In genomic region chr3:42847731-42848130, GRCh38 we compare ENCODE assay signal across 11 cellular contexts. TPM values are rescaled to one million over a fixed set of nuclear protein-coding genes. Genes with fewer than 3 reads are reported as not detected.
DNase-seq lines count a peak whose midpoint lies in the region; ATAC-seq and TF ChIP-seq lines count a peak whose summit lies in the region.
"Had no signal": no experiment of that assay in that cellular context is flagged by ENCODE, and none has a peak within 500 bp of the region (broad histone marks: within the 10 kb centered on the region; RNA-seq: fewer than 3 reads in every experiment).

No MANE protein-coding gene starts in this region.

- H3K27me3 ChIP-seq in GM23338 (ENCODE audit: insufficient read depth) (no peaks in the 10 kb centered on the region), skeletal muscle tissue (ENCODE audit: control insufficient read depth in 3 of 3, insufficient read depth in 3 of 3, low read length in 3 of 3) (no peaks in the 10 kb centered on the region)
- H3K27me3 ChIP-seq: SJCRH30 had no signal

- ATAC-seq in GM23338 = peak; percentile 54
- ATAC-seq in WTC11 = peak; percentile 55
- ATAC-seq in HG03139 (IDR thresholded peaks at IDR 0.05; ENCODE audit: unreplicated experiment) = no peak
- no peak for ATAC-seq in HG02870 (IDR thresholded peaks at IDR 0.05; ENCODE audit: unreplicated experiment)
- no peak for ATAC-seq in HG02981 (IDR thresholded peaks at IDR 0.05; ENCODE audit: unreplicated experiment)

- no peak overlapping the region for H3K4me3 Mint-ChIP-seq in GM23338
- no peak overlapping the region for H3K4me3 Mint-ChIP-seq in WTC11

- TF ChIP-seq CTCF in GM23338 (conservative IDR thresholded peaks at IDR 0.05; ENCODE audit: low read depth in 2 of 2) (no peak), WTC11 (IDR thresholded peaks at IDR 0.05) (no peak)

- H4K20me1 ChIP-seq in GM23338 (replicated peaks; ENCODE audit: insufficient read depth) = no peaks in the 10 kb centered on the region

- H3K27ac Mint-ChIP-seq in GM23338 = no peak overlapping the region
- no peak overlapping the region for H3K27ac Mint-ChIP-seq in WTC11

- H3K9me3 ChIP-seq in skeletal muscle tissue (ENCODE audit: control insufficient read depth in 3 of 3, low read length in 3 of 3) = no peaks in the 10 kb centered on the region
- H3K9me3 ChIP-seq: SJCRH30 had no signal

- CTCF ChIA-PET in WTC11 (lab: Charles Lee) = interaction anchor here (0.6 to 1.8 kb wide), 4 partner anchors 8 to 33 kb away, joined by 3 to 10 read pairs (median 8); no protein-coding TSS in a partner anchor

- no peak overlapping the region for H3K9ac ChIP-seq in skeletal muscle tissue (ENCODE audit: low read depth in 1 of 3, low read length in 3 of 3)

- peaks cover 5% of the 10 kb centered on the region for H3K27me3 Mint-ChIP-seq in GM23338 (ENCODE audit: insufficient read depth, low read depth, poor library complexity)
- no peaks in the 10 kb centered on the region for H3K27me3 Mint-ChIP-seq in WTC11 (ENCODE audit: low read depth)

- H3K4me1 ChIP-seq in GM23338 (ENCODE audit: insufficient read depth) (no peaks in the 10 kb centered on the region; the same call in 1 of the 2 replicates), skeletal muscle tissue (ENCODE audit: control insufficient read depth in 3 of 3, insufficient read depth in 3 of 3, low read length in 3 of 3) (peaks cover 19 to 35% (median 29%) of the 10 kb centered on the region in 3 donors)
- H3K4me1 ChIP-seq: SJCRH30 had no signal

- H3K9me2 ChIP-seq in GM23338 (ENCODE audit: insufficient read depth) = peaks cover 4% of the 10 kb centered on the region; the same call in 1 of the 2 replicates

- no peak overlapping the region for H3K4me2 ChIP-seq in GM23338

- H3K4me3 ChIP-seq in GM23338 (no peak overlapping the region), skeletal muscle tissue (ENCODE audit: low read length in 3 of 3) (no peak overlapping the region)
- H3K4me3 ChIP-seq: SJCRH30 had no signal

- no peaks in the 10 kb centered on the region for H3K9me3 Mint-ChIP-seq in GM23338
- no peaks in the 10 kb centered on the region for H3K9me3 Mint-ChIP-seq in WTC11

- H3K27ac ChIP-seq in GM23338 (ENCODE audit: low read depth) (no peak overlapping the region), skeletal muscle tissue (ENCODE audit: low read depth, low read length) (peak overlapping the region; percentile 64)
- H3K27ac ChIP-seq: SJCRH30 had no signal

- H3F3A ChIP-seq in GM23338 (replicated peaks; ENCODE audit: low read depth) = no peaks in the 10 kb centered on the region

- H3K4me1 Mint-ChIP-seq in GM23338 (peaks cover 15% of the 10 kb centered on the region), WTC11 (peaks cover 14% of the 10 kb centered on the region)

- peak overlapping the region; percentile 90 for H2AFZ ChIP-seq in GM23338

- peak; percentile 23 for DNase-seq in GM23338 (ENCODE audit: low spot score)
- DNase-seq in WTC11 (ENCODE audit: low spot score) = peak; percentile 14
- DNase-seq in kidney tubule cell (ENCODE audit: low spot score) = peak; percentile 69
- DNase-seq in NCI-H1694 treated with DMSO at 0.1 percent for 48 hours (lab: John Stamatoyannopoulos, UW) = no peak
- DNase-seq: cerebellar nuclear complex, NCI-H510A, SJCRH30 had no signal

- H3K36me3 Mint-ChIP-seq in GM23338 (ENCODE audit: low read depth) = no peaks in the 10 kb centered on the region
- no peaks in the 10 kb centered on the region for H3K36me3 Mint-ChIP-seq in WTC11

- no peaks in the 10 kb centered on the region for H3K79me2 ChIP-seq in GM23338 (replicated peaks; ENCODE audit: insufficient read depth)

- H3K36me3 ChIP-seq in GM23338 (ENCODE audit: insufficient read depth) = no peaks in the 10 kb centered on the region
- H3K36me3 ChIP-seq in skeletal muscle tissue (ENCODE audit: control insufficient read depth in 3 of 3, insufficient read depth in 3 of 3, low read length in 3 of 3) = no peaks in the 10 kb centered on the region
- H3K36me3 ChIP-seq: SJCRH30 had no signal

- POLR2A ChIA-PET in WTC11 (lab: Charles Lee) = no interaction called here

TF ChIP-seq in GM23338, 12 proteins besides CTCF, POLR2A, EP300 and RAD21:
- TF ChIP-seq JUNB (IDR thresholded peaks at IDR 0.05; ENCODE audit: unreplicated experiment) = no peak
- TF ChIP-seq REST (IDR thresholded peaks at IDR 0.05; ENCODE audit: unreplicated experiment) = no peak
- no peak for TF ChIP-seq ZNF114 (CRISPR knock-in tag; IDR thresholded peaks at IDR 0.05)
TF ChIP-seq in GM23338: peak in this region for 0.

TF ChIP-seq in WTC11, 78 proteins besides CTCF, POLR2A, EP300 and RAD21:
- TF ChIP-seq ATF6 (CRISPR knock-in tag; IDR thresholded peaks at IDR 0.05) (no peak), ETV6 (CRISPR knock-in tag; IDR thresholded peaks at IDR 0.05) (no peak), KAT7 (CRISPR knock-in tag; IDR thresholded peaks at IDR 0.05; ENCODE audit: borderline replicate concordance) (no peak), EMX1 (CRISPR knock-in tag; IDR thresholded peaks at IDR 0.05) (no peak), CBFB (CRISPR knock-in tag; IDR thresholded peaks at IDR 0.05; ENCODE audit: low read depth) (no peak), ZNF263 (CRISPR knock-in tag; IDR thresholded peaks at IDR 0.05; ENCODE audit: low read depth) (no peak), RORB (CRISPR knock-in tag; IDR thresholded peaks at IDR 0.05) (no peak), ZNF232 (CRISPR knock-in tag; IDR thresholded peaks at IDR 0.05) (no peak), ESRRA (CRISPR knock-in tag; IDR thresholded peaks at IDR 0.05; ENCODE audit: borderline replicate concordance) (no peak), ATF3 (CRISPR knock-in tag; conservative IDR thresholded peaks at IDR 0.05) (no peak), NR2C2 (CRISPR knock-in tag; IDR thresholded peaks at IDR 0.05) (no peak), CREB1 (CRISPR knock-in tag; IDR thresholded peaks at IDR 0.05) (no peak), RELA (CRISPR knock-in tag; IDR thresholded peaks at IDR 0.05; ENCODE audit: borderline replicate concordance) (no peak), MXD4 (CRISPR knock-in tag; IDR thresholded peaks at IDR 0.05; ENCODE audit: borderline replicate concordance) (no peak)
- TF ChIP-seq, protein P1, sequence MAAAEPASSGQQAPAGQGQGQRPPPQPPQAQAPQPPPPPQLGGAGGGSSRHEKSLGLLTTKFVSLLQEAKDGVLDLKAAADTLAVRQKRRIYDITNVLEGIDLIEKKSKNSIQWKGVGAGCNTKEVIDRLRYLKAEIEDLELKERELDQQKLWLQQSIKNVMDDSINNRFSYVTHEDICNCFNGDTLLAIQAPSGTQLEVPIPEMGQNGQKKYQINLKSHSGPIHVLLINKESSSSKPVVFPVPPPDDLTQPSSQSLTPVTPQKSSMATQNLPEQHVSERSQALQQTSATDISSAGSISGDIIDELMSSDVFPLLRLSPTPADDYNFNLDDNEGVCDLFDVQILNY (CRISPR knock-in tag; IDR thresholded peaks at IDR 0.05) = no peak
- TF ChIP-seq, protein P2, sequence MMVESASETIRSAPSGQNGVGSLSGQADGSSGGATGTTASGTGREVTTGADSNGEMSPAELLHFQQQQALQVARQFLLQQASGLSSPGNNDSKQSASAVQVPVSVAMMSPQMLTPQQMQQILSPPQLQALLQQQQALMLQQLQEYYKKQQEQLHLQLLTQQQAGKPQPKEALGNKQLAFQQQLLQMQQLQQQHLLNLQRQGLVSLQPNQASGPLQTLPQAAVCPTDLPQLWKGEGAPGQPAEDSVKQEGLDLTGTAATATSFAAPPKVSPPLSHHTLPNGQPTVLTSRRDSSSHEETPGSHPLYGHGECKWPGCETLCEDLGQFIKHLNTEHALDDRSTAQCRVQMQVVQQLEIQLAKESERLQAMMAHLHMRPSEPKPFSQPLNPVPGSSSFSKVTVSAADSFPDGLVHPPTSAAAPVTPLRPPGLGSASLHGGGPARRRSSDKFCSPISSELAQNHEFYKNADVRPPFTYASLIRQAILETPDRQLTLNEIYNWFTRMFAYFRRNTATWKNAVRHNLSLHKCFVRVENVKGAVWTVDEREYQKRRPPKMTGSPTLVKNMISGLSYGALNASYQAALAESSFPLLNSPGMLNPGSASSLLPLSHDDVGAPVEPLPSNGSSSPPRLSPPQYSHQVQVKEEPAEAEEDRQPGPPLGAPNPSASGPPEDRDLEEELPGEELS (CRISPR knock-in tag; IDR thresholded peaks at IDR 0.05) = no peak

RNA-seq across cellular contexts. Expression of gene CYP8B1, which starts 27.9 kb away (rescaled TPM):
- not detected in 2 replicates for total RNA-seq in GM23338 (2014; rRNA removed; shearing (Covaris generic))
- polyA plus RNA-seq in GM23338 (2016; fragmentation: Nextera tagmentation; extraction: Ambion mirVana) = not detected in 2 replicates
- total RNA-seq in WTC11 (2021) (0.13 to 0.18 TPM (median 0.16 TPM) in 3 replicates), skeletal muscle tissue (not detected)
- total RNA-seq: SJCRH30 had no signal

RNA-seq across cellular contexts. Expression of gene ACKR2, which starts 38.5 kb away (rescaled TPM):
- 0.35 and 0.58 TPM in 2 replicates for total RNA-seq in GM23338 (2014; rRNA removed; shearing (Covaris generic))
- polyA plus RNA-seq in GM23338 (2016; fragmentation: Nextera tagmentation; extraction: Ambion mirVana) = not detected in 2 replicates
- 0.28 to 0.41 TPM (median 0.39 TPM) in 3 replicates for total RNA-seq in WTC11 (2021)
- 1.6 TPM for total RNA-seq in skeletal muscle tissue
- total RNA-seq: SJCRH30 had no signal

RNA-seq across cellular contexts. Expression of gene HIGD1A, which starts 43.4 kb away (rescaled TPM):
- 102 and 118 TPM in 2 replicates for total RNA-seq in GM23338 (2014; rRNA removed; shearing (Covaris generic))
- polyA plus RNA-seq in GM23338 (2016; fragmentation: Nextera tagmentation; extraction: Ambion mirVana) = 127 and 144 TPM in 2 replicates
- total RNA-seq in WTC11 (2021) (74.6 to 80.7 TPM (median 76.2 TPM) in 3 replicates), skeletal muscle tissue (63.7 TPM)

RNA-seq across cellular contexts. Expression of gene ZNF662, which starts 58.2 kb away (rescaled TPM):
- 0.50 and 1.5 TPM in 2 replicates for total RNA-seq in GM23338 (2014; rRNA removed; shearing (Covaris generic))
- polyA plus RNA-seq in GM23338 (2016; fragmentation: Nextera tagmentation; extraction: Ambion mirVana) = 0.84 and 1.4 TPM in 2 replicates
- 2.7 to 3.5 TPM (median 2.9 TPM) in 3 replicates for total RNA-seq in WTC11 (2021)
- 11.0 TPM for total RNA-seq in skeletal muscle tissue
- total RNA-seq: SJCRH30 had no signal

Comparison
In these comparisons a context has a peak if more than half of its experiments do, and no peak if none do; other contexts are left out.
1. ATAC-seq: peak in GM23338 (single experiment) and WTC11 (single experiment); none in HG03139 (single experiment), HG02870 (single experiment) and HG02981 (single experiment).